ENCODE assay signal across 26 cellular contexts in genomic region chr9:82273121-82273520, GRCh38.
DNase-seq lines count a peak whose midpoint lies in the region; ATAC-seq and TF ChIP-seq lines count a peak whose summit lies in the region.
"Had no signal": no experiment of that assay in that cellular context is flagged by ENCODE, and none has a peak within 500 bp of the region (broad histone marks: within the 10 kb centered on the region; RNA-seq: fewer than 3 reads in every experiment).

No MANE protein-coding gene starts in this region.

- in situ Hi-C loops in brain microvascular endothelial cell (cut with HindIII; ENCODE audit: low pct_ligation_motif_present, low sequenced_read_pairs), result no loop called here

- H3K9me3 ChIP-seq in Loucy (ENCODE audit: insufficient read depth, low read depth, low read length), result no peaks in the 10 kb centered on the region
- H3K9me3 ChIP-seq: BLaER1 treated with 17β-estradiol and CSF1 and Interleukin-3, amounts not matched to agents 10 nM and 100 nM; esophagus squamous epithelium; right atrium auricular region; upper lobe of left lung had no signal

- no peaks in the 10 kb centered on the region for H3K27me3 ChIP-seq in BJ (ENCODE audit: control insufficient read depth, insufficient read depth, low read length)
- no peaks in the 10 kb centered on the region for H3K27me3 ChIP-seq in Loucy (ENCODE audit: insufficient read depth, low read length, poor library complexity, severe bottlenecking)
- H3K27me3 ChIP-seq in brain microvascular endothelial cell (replicated peaks), result no peaks in the 10 kb centered on the region
- H3K27me3 ChIP-seq: BLaER1 treated with 17β-estradiol and CSF1 and Interleukin-3, amounts not matched to agents 10 nM and 100 nM; esophagus squamous epithelium; right atrium auricular region; upper lobe of left lung had no signal

- intact Hi-C loops in Right ventricle myocardium superior (cut with DNase I), result no loop called here

- peaks cover 27% of the 10 kb centered on the region for H3K4me1 ChIP-seq in Loucy (ENCODE audit: insufficient read depth, low read length, poor library complexity, severe bottlenecking)
- H3K4me1 ChIP-seq: esophagus squamous epithelium, parathyroid adenoma, right atrium auricular region, upper lobe of left lung had no signal

- no peaks in the 10 kb centered on the region for H3F3A ChIP-seq in Loucy (ENCODE audit: low read depth)

- CTCF ChIA-PET in BJ (lab: Yijun Ruan, JAX), result interaction anchor here (1.2 kb wide), 1 partner anchor 334 kb away, joined by 3 read pairs; no protein-coding TSS in a partner anchor

- no peaks in the 10 kb centered on the region for H4K20me1 ChIP-seq in Loucy (ENCODE audit: insufficient read depth, low read length, poor library complexity, severe bottlenecking)
- H4K20me1 ChIP-seq: BLaER1 treated with 17β-estradiol and CSF1 and Interleukin-3, amounts not matched to agents 10 nM and 100 nM had no signal

- no peaks in the 10 kb centered on the region for H3K79me2 ChIP-seq in Loucy (ENCODE audit: insufficient read depth, low read length)
- H3K79me2 ChIP-seq: parathyroid adenoma had no signal

- POLR2A ChIA-PET in BJ (lab: Charles Lee), result no interaction called here

- ATAC-seq in Right ventricle myocardium superior (ENCODE audit: poor library complexity) (no peak), GM18498 (IDR thresholded peaks at IDR 0.05; ENCODE audit: unreplicated experiment) (no peak)
- ATAC-seq: stimulated activated effector memory CD8-positive, alpha-beta T cell treated with anti-CD3 and anti-CD28 coated beads, Interleukin-12 subunit alpha, Interleukin-12 subunit beta, amount 100 ng/mL, for 72 hours had no signal

- no peak overlapping the region for H3K27ac ChIP-seq in brain microvascular endothelial cell
- H3K27ac ChIP-seq: BLaER1 treated with 17β-estradiol and CSF1 and Interleukin-3, amounts not matched to agents 10 nM and 100 nM; esophagus squamous epithelium; parathyroid adenoma; right atrium auricular region; upper lobe of left lung had no signal

- H3K9me2 ChIP-seq in Loucy (replicated peaks; ENCODE audit: low read depth, low read length), result no peaks in the 10 kb centered on the region

- peak overlapping the region; percentile 30 for H3K4me2 ChIP-seq in Loucy (ENCODE audit: low read depth, low read length, poor library complexity, severe bottlenecking)

- H3K36me3 ChIP-seq in BJ (ENCODE audit: control insufficient read depth, insufficient read depth, low read length) (no peaks in the 10 kb centered on the region), Loucy (ENCODE audit: insufficient read depth, low read length) (no peaks in the 10 kb centered on the region), brain microvascular endothelial cell (replicated peaks) (no peaks in the 10 kb centered on the region)
- H3K36me3 ChIP-seq: BLaER1 treated with 17β-estradiol and CSF1 and Interleukin-3, amounts not matched to agents 10 nM and 100 nM; esophagus squamous epithelium; right atrium auricular region; upper lobe of left lung had no signal

- H2AFZ ChIP-seq in Loucy (ENCODE audit: low read length), result no peak overlapping the region
- H2AFZ ChIP-seq: parathyroid adenoma had no signal

- no peak overlapping the region for H3K9ac ChIP-seq in Loucy (ENCODE audit: low read depth, low read length, poor library complexity, severe bottlenecking)
- H3K9ac ChIP-seq: BLaER1 treated with 17β-estradiol and CSF1 and Interleukin-3, amounts not matched to agents 10 nM and 100 nM; parathyroid adenoma had no signal

- DNase-seq in BJ (ENCODE audit: low read depth), result peak; percentile 25
- peak; percentile 17 for DNase-seq in brain microvascular endothelial cell
- peak; percentile 59 for DNase-seq in iris pigment epithelial cell (ENCODE audit: low read depth)
- DNase-seq in Right ventricle myocardium superior, result no peak
- DNase-seq in GDM1 (lab: John Stamatoyannopoulos, UW), result no peak
- no peak for DNase-seq in cerebellum (ENCODE audit: low spot score)
- DNase-seq: activated CD4-positive, CD25-positive, alpha-beta regulatory T cell; activated naive CD4-positive, alpha-beta T cell treated with anti-CD3 and anti-CD28 coated beads for 36 hours; dermis blood vessel endothelial cell; DMS53; esophagus squamous epithelium; glutamatergic neuron; NCI-H1092; NCI-H1694 treated with DMSO at 0.1 percent for 48 hours; NCI-H2171; NCI-H510A treated with DMSO at 0.1 percent for 48 hours; RPMI8226; stimulated activated CD4-positive, alpha-beta T cell treated with anti-CD3 and anti-CD28 coated beads, Interleukin-4, amount 100 ng/mL, for 1 hour; T-helper 1 cell; upper lobe of left lung had no signal

- TF ChIP-seq CTCF in BJ (IDR thresholded peaks at IDR 0.05; ENCODE audit: insufficient read depth, low read depth, low read length) (no peak), Loucy (conservative IDR thresholded peaks at IDR 0.05; ENCODE audit: low read length) (no peak), brain microvascular endothelial cell (IDR thresholded peaks at IDR 0.05; ENCODE audit: low read depth, low read length, missing control alignments) (no peak)

- H3K4me3 ChIP-seq in BJ (ENCODE audit: low read depth, low read length), result no peak overlapping the region
- H3K4me3 ChIP-seq in Loucy (ENCODE audit: low read length, poor library complexity, severe bottlenecking), result no peak overlapping the region
- no peak overlapping the region for H3K4me3 ChIP-seq in brain microvascular endothelial cell (ENCODE audit: low read depth, low read length)
- H3K4me3 ChIP-seq: BLaER1 treated with 17β-estradiol and CSF1 and Interleukin-3, amounts not matched to agents 10 nM and 100 nM; esophagus squamous epithelium; right atrium auricular region; upper lobe of left lung had no signal

Comparison
In these comparisons a context has a peak if more than half of its experiments do, and no peak if none do; other contexts are left out.
1. DNase-seq: peak in BJ (single experiment), brain microvascular endothelial cell (single experiment) and iris pigment epithelial cell (single experiment); none in Right ventricle myocardium superior (single experiment), GDM1 (single experiment) and cerebellum (single experiment).